Comparison of ENCODE assay signal across 24 cellular contexts in the genomic region with DNA sequence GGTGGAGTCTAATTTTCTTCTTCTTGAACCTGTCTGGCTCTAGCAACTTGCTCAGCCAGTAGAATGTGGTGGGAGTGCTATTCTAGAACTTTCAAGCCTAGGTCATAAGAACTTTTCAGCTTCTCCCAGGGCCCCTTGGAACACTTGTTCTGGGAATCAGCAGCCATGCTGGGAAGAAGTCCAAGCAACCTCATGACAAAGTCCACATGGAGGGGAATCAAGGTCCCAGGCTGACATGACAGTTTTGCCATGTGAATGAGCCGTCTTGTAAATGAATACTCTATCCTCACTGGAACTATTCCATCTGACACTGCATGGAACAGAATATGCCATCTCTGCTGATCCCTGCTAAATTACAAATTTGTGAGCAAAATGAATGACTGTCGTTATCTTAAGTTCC.
A peak's percentile ranks its signal among the peaks of the same experiment; 100 is the strongest.
DNase-seq lines count a peak whose midpoint lies in the region; ATAC-seq, FAIRE-seq and TF ChIP-seq lines count a peak whose summit lies in the region.
"Had no signal": no experiment of that assay in that cellular context is flagged by ENCODE, and none has a peak within 500 bp of the region (broad histone marks: within the 10 kb centered on the region; RNA-seq: fewer than 3 reads in every experiment).

No MANE protein-coding gene starts in this region.

- H3K79me1 ChIP-seq in mesenchymal stem cell (replicated peaks; ENCODE audit: low read length, poor library complexity, severe bottlenecking) = no peaks in the 10 kb centered on the region

- no peak for TF ChIP-seq CTCF in liver (IDR thresholded peaks at IDR 0.05; ENCODE audit: low read depth, low read length, missing input control)
- no peak for TF ChIP-seq CTCF in HepG2 (CRISPR knock-in tag; IDR thresholded peaks at IDR 0.05)
- TF ChIP-seq CTCF in hepatocyte (IDR thresholded peaks at IDR 0.05; ENCODE audit: poor library complexity) = no peak
- no peak for TF ChIP-seq CTCF in uterus (IDR thresholded peaks at IDR 0.05)
- no peak for TF ChIP-seq CTCF in adrenal gland (IDR thresholded peaks at IDR 0.05)

- CTCF ChIA-PET in HepG2 (lab: Yijun Ruan, JAX; ENCODE audit: low intra/inter-chr PET ratio, low total read pairs) = no interaction called here

- TF ChIP-seq POLR2A in HepG2 (IDR thresholded peaks at IDR 0.05; ENCODE audit: insufficient read depth in 1 of 2, low read depth in 2 of 2, low read length in 2 of 2) = no peak
- no peak for TF ChIP-seq POLR2A in uterus (IDR thresholded peaks at IDR 0.05)
- TF ChIP-seq POLR2A in adrenal gland (IDR thresholded peaks at IDR 0.05) = no peak

- H3K4ac ChIP-seq in mesenchymal stem cell (ENCODE audit: low read depth in 1 of 2, low read length in 2 of 2) = peak overlapping the region in 1 of 2 experiments; percentile 37

- no peak overlapping the region for H3K4me2 ChIP-seq in HepG2 (ENCODE audit: low read depth, low read length)
- H3K4me2 ChIP-seq in hepatocyte = no peak overlapping the region
- no peak overlapping the region for H3K4me2 ChIP-seq in mesenchymal stem cell (ENCODE audit: low read length, poor library complexity, severe bottlenecking)
- H3K4me2 ChIP-seq: A549; BLaER1 treated with 17β-estradiol and CSF1 and Interleukin-3, amounts not matched to agents 10 nM and 100 nM had no signal

- BruUV-seq in HepG2 (replicated peaks; lab: Mats Ljungman, UMichigan) = no TSS peak

- H3K27ac ChIP-seq in liver (ENCODE audit: low read depth in 1 of 2, low read length in 2 of 2) = no peak overlapping the region
- no peak overlapping the region for H3K27ac ChIP-seq in HepG2 (ENCODE audit: extremely low read length, insufficient read depth, low read length)
- H3K27ac ChIP-seq in hepatocyte = peak overlapping the region; percentile 31
- H3K27ac ChIP-seq in mesenchymal stem cell (ENCODE audit: low read length, poor library complexity, severe bottlenecking) = no peak overlapping the region
- no peak overlapping the region for H3K27ac ChIP-seq in uterus
- H3K27ac ChIP-seq in adrenal gland = no peak overlapping the region
- H3K27ac ChIP-seq: 22Rv1; A549; BLaER1 treated with 17β-estradiol and CSF1 and Interleukin-3, amounts not matched to agents 10 nM and 100 nM; C4-2B had no signal

- H4K8ac ChIP-seq in mesenchymal stem cell (ENCODE audit: low read length) = no peak overlapping the region

- no peaks in the 10 kb centered on the region for H3K79me2 ChIP-seq in HepG2 (ENCODE audit: insufficient read depth, low read length)
- H3K79me2 ChIP-seq in hepatocyte = no peaks in the 10 kb centered on the region

- no peak for TF ChIP-seq EP300 in HepG2 (IDR thresholded peaks at IDR 0.05; ENCODE audit: low read depth in 2 of 2, low read length in 2 of 2)
- no peak for TF ChIP-seq EP300 in HepG2 (CRISPR knock-in tag; IDR thresholded peaks at IDR 0.05; ENCODE audit: borderline replicate concordance)

- in situ Hi-C loops in HepG2 (cut with HindIII; ENCODE audit: extremely low pct_ligation_motif_present, low pct_unique_long_range_greater_than_20kb) = no loop called here

- H3K9me2 ChIP-seq in hepatocyte (replicated peaks; ENCODE audit: insufficient read depth) = no peaks in the 10 kb centered on the region

- no peaks in the 10 kb centered on the region for H3K9me3 ChIP-seq in liver (ENCODE audit: control insufficient read depth in 4 of 4, low read length in 3 of 4)
- no peaks in the 10 kb centered on the region for H3K9me3 ChIP-seq in HepG2 (ENCODE audit: low read length)
- no peaks in the 10 kb centered on the region for H3K9me3 ChIP-seq in hepatocyte (ENCODE audit: low read depth)
- H3K9me3 ChIP-seq in mesenchymal stem cell (ENCODE audit: control insufficient read depth, low read length) = no peaks in the 10 kb centered on the region
- no peaks in the 10 kb centered on the region for H3K9me3 ChIP-seq in uterus
- no peaks in the 10 kb centered on the region for H3K9me3 ChIP-seq in adrenal gland (replicated peaks in 1 of 3)
- H3K9me3 ChIP-seq: A549; BLaER1 treated with 17β-estradiol and CSF1 and Interleukin-3, amounts not matched to agents 10 nM and 100 nM had no signal

- no peak overlapping the region for H3K18ac ChIP-seq in mesenchymal stem cell (ENCODE audit: low read depth in 1 of 2, low read length in 2 of 2)

- WGBS in liver = 60% methylated on average over 2 of the region's 2 CpGs
- WGBS in HepG2 (ENCODE audit: low lambda C conversion rate) = 10% methylated on average over 2 of the region's 2 CpGs
- 81% methylated on average over 2 of the region's 2 CpGs for WGBS in hepatocyte (ENCODE audit: low lambda C conversion rate, missing lambda C conversion rate)
- 100% methylated on average over 1 of the region's 2 CpGs for WGBS in mesenchymal stem cell
- WGBS in adrenal gland, 4 donors = 80 to 84% (median 82%) methylated on average over 2 of the region's 2 CpGs

- H2BK15ac ChIP-seq in mesenchymal stem cell (ENCODE audit: low read depth, poor library complexity, severe bottlenecking) = no peak overlapping the region

- TF ChIP-seq RAD21 in liver (IDR thresholded peaks at IDR 0.05) (no peak), HepG2 (CRISPR knock-in tag; IDR thresholded peaks at IDR 0.05) (no peak)

- H3K36me3 ChIP-seq in liver (ENCODE audit: control insufficient read depth in 4 of 4, insufficient read depth in 3 of 4, low read depth in 1 of 4, low read length in 3 of 4) (no peaks in the 10 kb centered on the region), HepG2 (replicated peaks in 1 of 2; ENCODE audit: control insufficient read depth in 1 of 2, insufficient read depth in 2 of 2, low read length in 2 of 2) (no peaks in the 10 kb centered on the region), hepatocyte (replicated peaks; ENCODE audit: insufficient read depth, low read depth) (no peaks in the 10 kb centered on the region), mesenchymal stem cell (ENCODE audit: control insufficient read depth in 1 of 2, insufficient read depth in 2 of 2, low read depth in 1 of 2, low read length in 2 of 2) (no peaks in the 10 kb centered on the region), uterus (no peaks in the 10 kb centered on the region), adrenal gland (replicated peaks in 1 of 2) (no peaks in the 10 kb centered on the region)
- H3K36me3 ChIP-seq: BLaER1 treated with 17β-estradiol and CSF1 and Interleukin-3, amounts not matched to agents 10 nM and 100 nM had no signal

- no peaks in the 10 kb centered on the region for H4K20me1 ChIP-seq in HepG2 (ENCODE audit: insufficient read depth, low read length)
- H4K20me1 ChIP-seq in hepatocyte (ENCODE audit: insufficient read depth, poor library complexity, severe bottlenecking) = no peaks in the 10 kb centered on the region
- H4K20me1 ChIP-seq: BLaER1 treated with 17β-estradiol and CSF1 and Interleukin-3, amounts not matched to agents 10 nM and 100 nM had no signal

- FAIRE-seq in HepG2 (lab: Jason Lieb, UNC) = no peak
- FAIRE-seq: A549, GM12878, GM12892, GM18507 had no signal

- intact Hi-C loops in HepG2 (cut with micrococcal nuclease; ENCODE audit: unreplicated experiment) = no loop called here
- intact Hi-C loops in uterus (cut with DNase I; ENCODE audit: low total_unique reads) = no loop called here
- intact Hi-C loops in adrenal gland (cut with DNase I) = no loop called here

- H3K4me1 ChIP-seq in liver (ENCODE audit: control insufficient read depth in 4 of 4, insufficient read depth in 4 of 4, low read length in 3 of 4) (no peaks in the 10 kb centered on the region), HepG2 (ENCODE audit: insufficient read depth, low read length) (peaks cover 9% of the 10 kb centered on the region; the same call in 1 of the 2 replicates), hepatocyte (ENCODE audit: insufficient read depth) (peaks cover 27% of the 10 kb centered on the region), mesenchymal stem cell (ENCODE audit: control insufficient read depth, insufficient read depth, low read depth, low read length) (no peaks in the 10 kb centered on the region), uterus (no peaks in the 10 kb centered on the region), adrenal gland (replicated peaks in 1 of 2) (no peaks in the 10 kb centered on the region)
- H3K4me1 ChIP-seq: A549 had no signal

- peak overlapping the region in 1 of 2 experiments; percentile 56 for H3K14ac ChIP-seq in mesenchymal stem cell (ENCODE audit: low read length in 2 of 2)

- DNase-seq in HepG2 (ENCODE audit: low spot score) (no peak), hepatocyte (ENCODE audit: low spot score) (no peak), mesenchymal stem cell (no peak), NCI-H1694 (lab: John Stamatoyannopoulos, UW) (no peak), uterus (no peak), adrenal gland (no peak)
- DNase-seq: AML-193; CD4-positive, alpha-beta T cell; CD8-positive, alpha-beta T cell; DMS 273 treated with DMSO at 0.1 percent for 48 hours; DMS153; DMS53; DMS79; DND-41; EL; GDM1 had no signal

- no peak overlapping the region for H2BK120ac ChIP-seq in mesenchymal stem cell (ENCODE audit: low read depth, low read length)

- H2BK12ac ChIP-seq in mesenchymal stem cell (ENCODE audit: low read length in 2 of 2) = peak overlapping the region; percentile 6 to 21

- H2AK5ac ChIP-seq in mesenchymal stem cell (ENCODE audit: low read length, severe bottlenecking) = no peak overlapping the region

- no peak overlapping the region for H3K23ac ChIP-seq in mesenchymal stem cell (ENCODE audit: low read length in 2 of 2)

- no peak overlapping the region for H2BK5ac ChIP-seq in mesenchymal stem cell (ENCODE audit: low read depth, low read length, poor library complexity, severe bottlenecking)

- H2AFZ ChIP-seq in HepG2 (ENCODE audit: low read length) (no peak overlapping the region), hepatocyte (no peak overlapping the region), mesenchymal stem cell (ENCODE audit: low read depth, low read length) (no peak overlapping the region)

- POLR2A ChIA-PET in HepG2 (lab: Yijun Ruan, JAX) = no interaction called here

- no peak overlapping the region for H4K91ac ChIP-seq in mesenchymal stem cell (ENCODE audit: low read length)

- H3K27me3 ChIP-seq in liver (ENCODE audit: control insufficient read depth in 4 of 4, insufficient read depth in 4 of 4, low read length in 3 of 4) (no peaks in the 10 kb centered on the region), HepG2 (ENCODE audit: control insufficient read depth in 1 of 2, insufficient read depth in 2 of 2, low read length in 2 of 2) (peaks cover 0 to 6% of the 10 kb centered on the region in 2 experiments; a peak in 2 of 5 replicates), hepatocyte (no peaks in the 10 kb centered on the region), mesenchymal stem cell (ENCODE audit: control insufficient read depth in 1 of 2, insufficient read depth in 1 of 2, low read length in 2 of 2) (no peaks in the 10 kb centered on the region), uterus (no peaks in the 10 kb centered on the region), adrenal gland (no peaks in the 10 kb centered on the region)
- H3K27me3 ChIP-seq: BLaER1 treated with 17β-estradiol and CSF1 and Interleukin-3, amounts not matched to agents 10 nM and 100 nM had no signal

- no peak for ATAC-seq in HepG2
- ATAC-seq: A549; CD8-positive, alpha-beta T cell; GM12878 had no signal

- no peak overlapping the region for H3K9ac ChIP-seq in liver (ENCODE audit: low read depth in 1 of 2, low read length in 2 of 2)
- no peak overlapping the region for H3K9ac ChIP-seq in HepG2 (ENCODE audit: insufficient read depth, low read depth, low read length)
- H3K9ac ChIP-seq in mesenchymal stem cell (ENCODE audit: low read length) = no peak overlapping the region
- H3K9ac ChIP-seq: BLaER1 treated with 17β-estradiol and CSF1 and Interleukin-3, amounts not matched to agents 10 nM and 100 nM had no signal

- H3K4me3 ChIP-seq in liver (ENCODE audit: low read depth in 1 of 3, low read length in 3 of 3) (no peak overlapping the region), HepG2 (replicated peaks in 1 of 3; ENCODE audit: insufficient read depth in 1 of 3, low read depth in 2 of 3, low read length in 3 of 3) (no peak overlapping the region), hepatocyte (no peak overlapping the region), mesenchymal stem cell (ENCODE audit: insufficient read depth in 1 of 2, low read depth in 1 of 2, low read length in 2 of 2) (no peak overlapping the region), uterus (no peak overlapping the region), adrenal gland (no peak overlapping the region)
- H3K4me3 ChIP-seq: A549; BLaER1 treated with 17β-estradiol and CSF1 and Interleukin-3, amounts not matched to agents 10 nM and 100 nM; GM12878 had no signal
